ENCODE assay signal across 1 cellular context in genomic region chr2:231388725-231389346, GRCh38.
TF ChIP-seq lines count a peak whose summit lies in the region.

No MANE protein-coding gene starts in this region.

TF ChIP-seq in HepG2, 621 proteins besides CTCF, POLR2A, EP300 and RAD21 (continued from another document):
- TF ChIP-seq PRMT3 (CRISPR knock-in tag; IDR thresholded peaks at IDR 0.05; ENCODE audit: borderline replicate concordance, low read depth) (0 out of 2 replicates have a peak, but pooled peaks have one; percentile 51), ZNF383 (CRISPR knock-in tag; IDR thresholded peaks at IDR 0.05; ENCODE audit: borderline replicate concordance) (0 out of 2 replicates have a peak, but pooled peaks have one; percentile 45), ZNF609 (CRISPR knock-in tag; IDR thresholded peaks at IDR 0.05; ENCODE audit: borderline replicate concordance) (peak; percentile 44; the same call in 1 of the 2 replicates), PAWR (CRISPR knock-in tag; IDR thresholded peaks at IDR 0.05; ENCODE audit: borderline replicate concordance) (0 out of 2 replicates have a peak, but pooled peaks have one; percentile 57)
